Comparison of ENCODE assay signal across 24 cellular contexts in genomic region chr12:12620730-12621315, GRCh38. TPM values are rescaled to one million over a fixed set of nuclear protein-coding genes. Genes with fewer than 3 reads are reported as not detected.
DNase-seq lines count a peak whose midpoint lies in the region; ATAC-seq and TF ChIP-seq lines count a peak whose summit lies in the region.
"Had no signal": no experiment of that assay in that cellular context is flagged by ENCODE, and none has a peak within 500 bp of the region (broad histone marks: within the 10 kb centered on the region; RNA-seq: fewer than 3 reads in every experiment).

No MANE protein-coding gene starts in this region.

- TF ChIP-seq CTCF in CD8-positive, alpha-beta T cell (IDR thresholded peaks at IDR 0.05): no peak
- TF ChIP-seq CTCF in esophagus muscularis mucosa (IDR thresholded peaks at IDR 0.05): no peak

- TF ChIP-seq POLR2A in esophagus muscularis mucosa (IDR thresholded peaks at IDR 0.05; ENCODE audit: low read depth): no peak

- peaks cover 64% of the 10 kb centered on the region for H3K4me1 Mint-ChIP-seq in activated T-cell treated with anti-CD3 and anti-CD28 coated beads, Interleukin-2, amount 50 U/mL, for 72 hours (ENCODE audit: low read depth)
- H3K4me1 Mint-ChIP-seq in CD8-positive, alpha-beta T cell (ENCODE audit: low read depth): peaks cover 75% of the 10 kb centered on the region

- no peak overlapping the region for H3K4me3 Mint-ChIP-seq in activated T-cell treated with anti-CD3 and anti-CD28 coated beads, Interleukin-2, amount 50 U/mL, for 72 hours
- no peak overlapping the region for H3K4me3 Mint-ChIP-seq in CD8-positive, alpha-beta T cell
- H3K4me3 Mint-ChIP-seq: WTC11 had no signal

- WGBS in esophagus muscularis mucosa: 92% methylated on average over 6 of the region's 6 CpGs

- H3K4me1 ChIP-seq in CD8-positive, alpha-beta T cell (ENCODE audit: insufficient read depth, low read length): peaks cover 63% of the 10 kb centered on the region
- peaks cover 3 to 16% (median 16%) of the 10 kb centered on the region in 4 donors for H3K4me1 ChIP-seq in esophagus muscularis mucosa
- H3K4me1 ChIP-seq: BE2C had no signal

- ATAC-seq in activated T-cell treated with anti-CD3 and anti-CD28 coated beads, Interleukin-2, amount 50 U/mL, for 72 hours (replicated peaks in 1 of 2): no peak
- no peak for ATAC-seq in CD8-positive, alpha-beta T cell
- peak; percentile 52 for ATAC-seq in left colon
- no peak for ATAC-seq in HG02973 (IDR thresholded peaks at IDR 0.05; ENCODE audit: unreplicated experiment)
- ATAC-seq: heart right ventricle, psoas muscle, WTC11 had no signal

- H3K27me3 ChIP-seq in CD8-positive, alpha-beta T cell (ENCODE audit: insufficient read depth, low read length): no peaks in the 10 kb centered on the region
- no peaks in the 10 kb centered on the region for H3K27me3 ChIP-seq in esophagus muscularis mucosa
- H3K27me3 ChIP-seq: BE2C, heart right ventricle, upper lobe of right lung had no signal

- no peaks in the 10 kb centered on the region for H3K36me3 ChIP-seq in CD8-positive, alpha-beta T cell (ENCODE audit: insufficient read depth, low read length)
- peaks cover 0 to 24% (median 15%) of the 10 kb centered on the region in 4 donors for H3K36me3 ChIP-seq in esophagus muscularis mucosa
- H3K36me3 ChIP-seq: BE2C had no signal

- peaks cover 0 to 2% of the 10 kb centered on the region in 2 donors for H3K9me3 Mint-ChIP-seq in activated T-cell treated with anti-CD3 and anti-CD28 coated beads, Interleukin-2, amount 50 U/mL, for 72 hours
- H3K9me3 Mint-ChIP-seq in CD8-positive, alpha-beta T cell: no peaks in the 10 kb centered on the region

- H3K36me3 Mint-ChIP-seq in activated T-cell treated with anti-CD3 and anti-CD28 coated beads, Interleukin-2, amount 50 U/mL, for 72 hours (ENCODE audit: insufficient read depth in 2 of 2): peaks cover 18 to 20% of the 10 kb centered on the region in 2 donors
- peaks cover 28% of the 10 kb centered on the region for H3K36me3 Mint-ChIP-seq in CD8-positive, alpha-beta T cell

- H3K4me3 ChIP-seq in CD8-positive, alpha-beta T cell (ENCODE audit: low read depth, low read length): no peak overlapping the region
- H3K4me3 ChIP-seq in esophagus muscularis mucosa: no peak overlapping the region
- H3K4me3 ChIP-seq: heart right ventricle, PC-9, psoas muscle, upper lobe of right lung had no signal

- POLR2A ChIA-PET in CD8-positive, alpha-beta T cell (lab: Charles Lee): no interaction called here

- no peak overlapping the region for H3K27ac ChIP-seq in CD8-positive, alpha-beta T cell (ENCODE audit: low read depth, low read length)
- no peak overlapping the region for H3K27ac ChIP-seq in esophagus muscularis mucosa (replicated peaks in 1 of 4)
- H3K27ac ChIP-seq: PC-9, psoas muscle, upper lobe of right lung had no signal

- intact Hi-C loops in CD8-positive, alpha-beta T cell (cut with DNase I, micrococcal nuclease): no loop called here
- intact Hi-C loops in left colon (cut with DNase I, micrococcal nuclease): no loop called here
- intact Hi-C loops in esophagus muscularis mucosa (cut with DNase I): no loop called here

- H3K27ac Mint-ChIP-seq in activated T-cell treated with anti-CD3 and anti-CD28 coated beads, Interleukin-2, amount 50 U/mL, for 72 hours: peak overlapping the region; percentile 79
- peak overlapping the region; percentile 76 for H3K27ac Mint-ChIP-seq in CD8-positive, alpha-beta T cell
- H3K27ac Mint-ChIP-seq: WTC11 had no signal

- no peak for TF ChIP-seq EP300 in esophagus muscularis mucosa (IDR thresholded peaks at IDR 0.05)

- CTCF ChIA-PET in CD8-positive, alpha-beta T cell (lab: Charles Lee): interaction anchor here (0.6 to 1.4 kb wide), 3 partner anchors 60 to 95 kb away, joined by 3 read pairs; no protein-coding TSS in a partner anchor

- no peaks in the 10 kb centered on the region for H3K27me3 Mint-ChIP-seq in activated T-cell treated with anti-CD3 and anti-CD28 coated beads, Interleukin-2, amount 50 U/mL, for 72 hours (ENCODE audit: low read depth)
- H3K27me3 Mint-ChIP-seq in CD8-positive, alpha-beta T cell (ENCODE audit: low read depth): no peaks in the 10 kb centered on the region

- no peaks in the 10 kb centered on the region for H3K9me3 ChIP-seq in CD8-positive, alpha-beta T cell (ENCODE audit: low read length)
- H3K9me3 ChIP-seq in esophagus muscularis mucosa: peaks cover 0 to 7% (median 2%) of the 10 kb centered on the region in 4 donors
- H3K9me3 ChIP-seq: BE2C, psoas muscle had no signal

- DNase-seq in activated T-cell treated with anti-CD3 and anti-CD28 coated beads, Interleukin-2, amount 50 U/mL, for 72 hours: no peak
- no peak for DNase-seq in activated T-cell treated with anti-CD3 and anti-CD28 coated beads, Interleukin-2, amount 50 U/mL, for 48 hours
- DNase-seq in CD8-positive, alpha-beta T cell: no peak
- DNase-seq in NCI-H524 treated with DMSO at 0.1 percent for 48 hours (lab: John Stamatoyannopoulos, UW) (peak; percentile 17), left colon (no peak), esophagus muscularis mucosa (ENCODE audit: extremely low spot score) (no peak), EL (no peak)
- DNase-seq: activated CD4-positive, alpha-beta T cell treated with anti-CD3 and anti-CD28 coated beads, Interleukin-2, amount 50 U/mL, for 4 hours; activated naive CD4-positive, alpha-beta T cell; BE2C; effector CD4-positive, alpha-beta T cell; foreskin fibroblast; HCEC 1CT; heart right ventricle; mammary epithelial cell; NCI-H2029; NCI-H345; PC-9; psoas muscle; Right ventricle myocardium superior; T1000; upper lobe of right lung had no signal

RNA-seq across cellular contexts. Expression of gene CREBL2, which starts 9.1 kb away (rescaled TPM):
- 10 to 100 TPM; 27.7 to 32.7 TPM for total RNA-seq in activated T-cell treated with anti-CD3 and anti-CD28 coated beads, Interleukin-2, amount 50 U/mL, for 72 hours
- total RNA-seq in CD8-positive, alpha-beta T cell: 10 to 100 TPM; 10.2 to 11.8 TPM
- 10 to 100 TPM; 25.6 to 28.1 TPM for total RNA-seq in left colon
- total RNA-seq in esophagus muscularis mucosa: 10 to 100 TPM; 33.0 to 53.5 (median 45.9) TPM

RNA-seq across cellular contexts. Expression of gene DUSP16, which starts 58.2 kb away (rescaled TPM):
- 100 to 1,000 TPM; 105 to 129 TPM for total RNA-seq in activated T-cell treated with anti-CD3 and anti-CD28 coated beads, Interleukin-2, amount 50 U/mL, for 72 hours
- 10 to 100 TPM; 27.9 to 34.1 TPM for total RNA-seq in CD8-positive, alpha-beta T cell
- 10 to 100 TPM; 38.6 to 73.5 TPM for total RNA-seq in left colon
- total RNA-seq in esophagus muscularis mucosa: 10 to 100 TPM in 3 of 4 donors, 1 to 10 TPM in 1; 10.0 to 17.0 (median 13.9) TPM
